8 cellular contexts compared by ENCODE assay signal in the genomic region with DNA sequence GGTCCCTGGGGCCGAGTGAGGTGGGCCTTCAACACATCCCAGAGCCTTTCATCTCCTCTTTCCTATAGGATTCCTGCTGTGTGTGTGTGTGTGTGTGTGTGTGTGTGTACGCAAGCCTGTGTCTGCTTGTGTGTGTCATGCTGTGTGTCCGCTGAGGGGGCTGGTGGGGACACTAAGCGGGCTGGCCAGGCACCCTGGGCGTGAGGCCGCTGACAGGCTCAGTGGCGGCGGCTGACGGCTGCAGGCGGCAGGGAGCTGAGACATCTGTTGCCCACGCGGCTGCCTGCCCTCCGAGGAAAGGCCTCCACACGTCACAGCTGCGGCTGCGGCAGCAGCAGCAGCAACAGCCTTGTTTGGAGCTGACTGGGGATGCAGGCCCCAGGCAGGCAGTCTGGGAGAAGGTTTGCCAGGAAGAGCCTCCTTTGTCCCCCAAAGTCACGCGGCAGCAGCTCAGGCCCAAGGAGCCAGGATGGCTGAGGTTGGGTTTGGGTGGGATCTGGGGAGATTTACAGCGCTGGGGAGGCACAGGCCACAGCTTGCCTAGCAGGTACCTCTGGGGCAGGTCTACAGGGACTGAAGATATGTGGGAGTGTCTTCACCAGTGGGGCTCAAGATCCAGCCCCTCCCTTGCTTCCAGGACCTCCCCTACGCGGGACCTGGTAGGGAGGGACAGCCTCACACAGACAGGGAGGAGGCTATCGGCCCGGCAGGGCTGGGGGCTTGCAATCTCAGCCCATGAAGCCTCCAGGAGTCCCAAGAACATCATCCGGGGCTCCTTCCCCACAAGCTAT. TPM values are rescaled to one million over a fixed set of nuclear protein-coding genes. Genes with fewer than 3 reads are reported as not detected.
A peak's percentile ranks its signal among the peaks of the same experiment; 100 is the strongest.
DNase-seq lines count a peak whose midpoint lies in the region; ATAC-seq and TF ChIP-seq lines count a peak whose summit lies in the region.

No MANE protein-coding gene starts in this region.

- no peaks in the 10 kb centered on the region for H3K36me3 ChIP-seq in GM23338 (ENCODE audit: insufficient read depth)
- H3K36me3 ChIP-seq in right atrium auricular region, result peaks cover 3% of the 10 kb centered on the region
- H3K36me3 ChIP-seq in skeletal muscle satellite cell (ENCODE audit: insufficient read depth, low read length), result peaks cover 44% of the 10 kb centered on the region

- H3F3A ChIP-seq in GM23338 (replicated peaks; ENCODE audit: low read depth), result 0 out of 2 replicates have a peak, but pooled peaks cover 3% of the 10 kb centered on the region

- H3K27me3 ChIP-seq in GM23338 (ENCODE audit: insufficient read depth), result peaks cover 11% of the 10 kb centered on the region
- H3K27me3 ChIP-seq in right atrium auricular region, result no peaks in the 10 kb centered on the region
- no peaks in the 10 kb centered on the region for H3K27me3 ChIP-seq in skeletal muscle satellite cell (ENCODE audit: control insufficient read depth, insufficient read depth, low read length)

- H3K27ac Mint-ChIP-seq in GM23338, result no peak overlapping the region

- H3K9me3 ChIP-seq in right atrium auricular region (no peaks in the 10 kb centered on the region), skeletal muscle satellite cell (replicated peaks; ENCODE audit: low read length) (no peaks in the 10 kb centered on the region)

- ATAC-seq in GM23338 (no peak; the same call in 2 of the 3 replicates), GM18873 (IDR thresholded peaks at IDR 0.05; ENCODE audit: low FRiP score, unreplicated experiment) (no peak), HG02678 (IDR thresholded peaks at IDR 0.05; ENCODE audit: unreplicated experiment) (no peak)

- H3K36me3 Mint-ChIP-seq in GM23338 (ENCODE audit: low read depth), result no peaks in the 10 kb centered on the region; the same call in 2 of the 3 replicates

- H3K4me2 ChIP-seq in GM23338, result 0 out of 2 replicates have a peak overlapping the region, but pooled peaks have one; percentile 87
- peak overlapping the region; percentile 99 for H3K4me2 ChIP-seq in skeletal muscle satellite cell (ENCODE audit: low read length)

- no peaks in the 10 kb centered on the region for H3K9me3 Mint-ChIP-seq in GM23338

- no peak overlapping the region for H3K4me3 ChIP-seq in GM23338
- H3K4me3 ChIP-seq in right atrium auricular region, result peak overlapping the region; percentile 68 to 72
- H3K4me3 ChIP-seq in skeletal muscle satellite cell (ENCODE audit: low read length), result peak overlapping the region; percentile 91

- no peaks in the 10 kb centered on the region for H4K20me1 ChIP-seq in GM23338 (replicated peaks; ENCODE audit: insufficient read depth)

- H3K27ac ChIP-seq in GM23338 (ENCODE audit: low read depth) (no peak overlapping the region), right atrium auricular region (peak overlapping the region; percentile 93)

- no peak overlapping the region for H2AFZ ChIP-seq in GM23338

- TF ChIP-seq CTCF in GM23338 (conservative IDR thresholded peaks at IDR 0.05; ENCODE audit: low read depth in 2 of 2) (no peak), right atrium auricular region (IDR thresholded peaks at IDR 0.05) (no peak)

- DNase-seq in GM23338 (ENCODE audit: low spot score) (no peak), amygdala (lab: John Stamatoyannopoulos, UW) (peak in 30 of 56 donors; percentile 28 to 80 (median 46)), right atrium auricular region (ENCODE audit: low spot score) (peak; percentile 92), NCI-H526 treated with DMSO at 0.1 percent for 48 hours (lab: John Stamatoyannopoulos, UW) (no peak), KG1 (lab: John Stamatoyannopoulos, UW) (no peak)

- H3K79me2 ChIP-seq in GM23338 (replicated peaks; ENCODE audit: insufficient read depth), result no peaks in the 10 kb centered on the region

- H3K27me3 Mint-ChIP-seq in GM23338 (ENCODE audit: insufficient read depth, low read depth, poor library complexity), result peaks cover 24% of the 10 kb centered on the region

- H3K4me1 ChIP-seq in GM23338 (ENCODE audit: insufficient read depth), result peaks cover 17% of the 10 kb centered on the region
- H3K4me1 ChIP-seq in right atrium auricular region, result peaks cover 0 to 89% of the 10 kb centered on the region in 2 donors
- H3K4me1 ChIP-seq in skeletal muscle satellite cell (ENCODE audit: control insufficient read depth, insufficient read depth, low read length), result peaks cover 70% of the 10 kb centered on the region

- H3K9ac ChIP-seq in skeletal muscle satellite cell (ENCODE audit: low read depth, low read length), result peak overlapping the region; percentile 98

- no peaks in the 10 kb centered on the region for H3K9me2 ChIP-seq in GM23338 (ENCODE audit: insufficient read depth)

- no peak overlapping the region; the same call in 2 of the 3 replicates for H3K4me3 Mint-ChIP-seq in GM23338

- peaks cover 23% of the 10 kb centered on the region for H3K4me1 Mint-ChIP-seq in GM23338

TF ChIP-seq in GM23338, 12 proteins besides CTCF, POLR2A, EP300 and RAD21 (continues in another document):
- TF ChIP-seq, protein P1, sequence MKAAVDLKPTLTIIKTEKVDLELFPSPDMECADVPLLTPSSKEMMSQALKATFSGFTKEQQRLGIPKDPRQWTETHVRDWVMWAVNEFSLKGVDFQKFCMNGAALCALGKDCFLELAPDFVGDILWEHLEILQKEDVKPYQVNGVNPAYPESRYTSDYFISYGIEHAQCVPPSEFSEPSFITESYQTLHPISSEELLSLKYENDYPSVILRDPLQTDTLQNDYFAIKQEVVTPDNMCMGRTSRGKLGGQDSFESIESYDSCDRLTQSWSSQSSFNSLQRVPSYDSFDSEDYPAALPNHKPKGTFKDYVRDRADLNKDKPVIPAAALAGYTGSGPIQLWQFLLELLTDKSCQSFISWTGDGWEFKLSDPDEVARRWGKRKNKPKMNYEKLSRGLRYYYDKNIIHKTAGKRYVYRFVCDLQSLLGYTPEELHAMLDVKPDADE (IDR thresholded peaks at IDR 0.05), result no peak
- TF ChIP-seq EZH2 (IDR thresholded peaks at IDR 0.05; ENCODE audit: low read depth, unreplicated experiment), result no peak
- no peak for TF ChIP-seq NANOG (IDR thresholded peaks at IDR 0.05; ENCODE audit: borderline replicate concordance)
- TF ChIP-seq CREB1 (CRISPR knock-in tag; IDR thresholded peaks at IDR 0.05; ENCODE audit: low read depth), result no peak
- TF ChIP-seq EZH2phosphoT487 (IDR thresholded peaks at IDR 0.05; ENCODE audit: unreplicated experiment), result no peak

RNA-seq across cellular contexts. Expression of a gene that starts 1.8 kb away (rescaled TPM):
- total RNA-seq in GM23338 (2014; rRNA removed; shearing (Covaris generic)), result 17.4 and 31.8 TPM in 2 replicates
- polyA plus RNA-seq in GM23338 (2016; fragmentation: Nextera tagmentation; extraction: Ambion mirVana), result 25.2 and 28.0 TPM in 2 replicates
- total RNA-seq in right atrium auricular region, result 10 to 100 TPM; 13.4 to 96.7 TPM
- 90.4 and 97.1 TPM in 2 replicates for total RNA-seq in skeletal muscle satellite cell (2012; rRNA removed)

RNA-seq across cellular contexts. Expression of a gene that starts 31.6 kb away (rescaled TPM):
- total RNA-seq in GM23338 (2014; rRNA removed; shearing (Covaris generic)), result 8.0 and 10.3 TPM in 2 replicates
- polyA plus RNA-seq in GM23338 (2016; fragmentation: Nextera tagmentation; extraction: Ambion mirVana), result 5.9 and 8.1 TPM in 2 replicates
- 10 to 100 TPM; 60.5 to 65.4 TPM for total RNA-seq in right atrium auricular region
- total RNA-seq in skeletal muscle satellite cell (2012; rRNA removed), result 149 and 191 TPM in 2 replicates

RNA-seq across cellular contexts. Expression of a gene that starts 34.9 kb away (rescaled TPM):
- total RNA-seq in GM23338 (2014; rRNA removed; shearing (Covaris generic)), result 0.28 and 0.78 TPM in 2 replicates
- polyA plus RNA-seq in GM23338 (2016; fragmentation: Nextera tagmentation; extraction: Ambion mirVana), result 0.12 and 0.40 TPM in 2 replicates
- 1 to 10 TPM; 1.5 to 2.8 TPM for total RNA-seq in right atrium auricular region
- total RNA-seq in skeletal muscle satellite cell (2012; rRNA removed), result 5.7 and 7.4 TPM in 2 replicates

Comparison
In these comparisons a context has a peak if more than half of its experiments do, and no peak if none do; other contexts are left out.
1. DNase-seq: peak in amygdala (30 of 56) and right atrium auricular region (single experiment); none in GM23338 (single experiment), NCI-H526 treated with DMSO at 0.1 percent for 48 hours (single experiment) and KG1 (single experiment).